Comparison of ENCODE assay signal across 21 cellular contexts in the genomic region with DNA sequence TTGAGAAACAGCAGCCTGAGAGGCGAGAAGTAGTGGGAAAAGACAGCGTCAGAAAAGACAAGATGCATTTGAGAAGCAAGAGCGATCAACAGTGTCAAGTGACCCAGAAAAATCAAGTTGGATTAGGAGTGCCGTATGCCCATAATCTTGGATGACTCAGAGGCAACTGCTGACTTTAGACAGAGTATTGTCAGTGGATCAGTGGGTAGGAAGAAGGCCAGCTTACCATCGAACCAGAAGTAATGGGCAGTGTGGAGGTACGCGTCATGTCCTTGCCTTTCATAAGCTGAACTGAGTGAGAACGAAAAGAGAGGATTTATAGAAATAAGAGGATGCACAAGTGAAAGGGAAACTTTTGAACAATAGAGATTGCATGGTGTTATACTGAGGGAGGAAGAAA.
"Had no signal": no experiment of that assay in that cellular context is flagged by ENCODE, and none has a peak within 500 bp of the region (broad histone marks: within the 10 kb centered on the region; RNA-seq: fewer than 3 reads in every experiment).

No MANE protein-coding gene starts in this region.

- H3K27ac Mint-ChIP-seq: activated CD4-positive, alpha-beta T cell treated with anti-CD3 and anti-CD28 coated beads for 36 hours; activated CD8-positive, alpha-beta memory T cell treated with anti-CD3 and anti-CD28 coated beads, Interleukin-2, amount 10 ng/mL, durations not matched to agents 7 days and 5 days; activated naive CD8-positive, alpha-beta T cell; mesothelial cell of epicardium; nephron; stimulated activated effector memory CD8-positive, alpha-beta T cell treated with anti-CD3 and anti-CD28 coated beads, Interleukin-12 subunit alpha, Interleukin-12 subunit beta, amount 100 ng/mL, for 72 hours; T-helper 1 cell treated with Interleukin-12 subunit alpha and Interleukin-12 subunit beta and Interleukin-4 antibody, amounts not matched to agents 30 μg/mL and 1 μg/mL, for 36 hours; WTC11 had no signal

- H3K9me3 Mint-ChIP-seq: mesothelial cell of epicardium; nephron; T-helper 1 cell treated with Interleukin-12 subunit alpha and Interleukin-12 subunit beta and Interleukin-4 antibody, amounts not matched to agents 30 μg/mL and 1 μg/mL, for 36 hours; WTC11 had no signal

- H3K9me3 ChIP-seq: prostate gland, right lobe of liver, thoracic aorta, upper lobe of right lung had no signal

- H3K4me1 Mint-ChIP-seq: activated CD4-positive, alpha-beta T cell treated with anti-CD3 and anti-CD28 coated beads for 36 hours; activated CD8-positive, alpha-beta memory T cell treated with anti-CD3 and anti-CD28 coated beads, Interleukin-2, amount 10 ng/mL, durations not matched to agents 7 days and 5 days; stimulated activated effector memory CD8-positive, alpha-beta T cell treated with anti-CD3 and anti-CD28 coated beads, Interleukin-12 subunit alpha, Interleukin-12 subunit beta, amount 100 ng/mL, for 72 hours had no signal

- H3K36me3 Mint-ChIP-seq: activated CD8-positive, alpha-beta memory T cell treated with anti-CD3 and anti-CD28 coated beads, Interleukin-2, amount 10 ng/mL, durations not matched to agents 7 days and 5 days; activated naive CD8-positive, alpha-beta T cell; mesothelial cell of epicardium; stimulated activated effector memory CD8-positive, alpha-beta T cell treated with anti-CD3 and anti-CD28 coated beads, Interleukin-12 subunit alpha, Interleukin-12 subunit beta, amount 100 ng/mL, for 72 hours; WTC11 had no signal

- DNase-seq: activated CD4-positive, alpha-beta T cell treated with anti-CD3 and anti-CD28 coated beads for 36 hours; activated CD4-positive, alpha-beta T cell treated with anti-CD3 and anti-CD28 coated beads, Interleukin-2, amount 50 U/mL, for 48 hours; activated CD8-positive, alpha-beta memory T cell treated with anti-CD3 and anti-CD28 coated beads, Interleukin-2, amount 10 ng/mL, durations not matched to agents 7 days and 5 days; dorsolateral prefrontal cortex; foreskin fibroblast; glutamatergic neuron; hypothalamus; right lobe of liver; stimulated activated CD4-positive, alpha-beta T cell treated with anti-CD3 and anti-CD28 coated beads, Interleukin-4, amount 100 ng/mL, for 24 hours; upper lobe of right lung had no signal

- H3K27me3 ChIP-seq: dorsolateral prefrontal cortex, right lobe of liver, upper lobe of right lung had no signal

- H3K27ac ChIP-seq: prostate gland, right lobe of liver, thoracic aorta, upper lobe of right lung had no signal

- H3K4me3 ChIP-seq: dorsolateral prefrontal cortex, lung, prostate gland, right lobe of liver, smooth muscle cell, thoracic aorta, upper lobe of right lung had no signal

- H3K4me3 Mint-ChIP-seq: activated CD4-positive, alpha-beta T cell treated with anti-CD3 and anti-CD28 coated beads for 36 hours; activated CD8-positive, alpha-beta memory T cell treated with anti-CD3 and anti-CD28 coated beads, Interleukin-2, amount 10 ng/mL, durations not matched to agents 7 days and 5 days; activated naive CD8-positive, alpha-beta T cell; mesothelial cell of epicardium; nephron; stimulated activated effector memory CD8-positive, alpha-beta T cell treated with anti-CD3 and anti-CD28 coated beads, Interleukin-12 subunit alpha, Interleukin-12 subunit beta, amount 100 ng/mL, for 72 hours; T-helper 1 cell treated with Interleukin-12 subunit alpha and Interleukin-12 subunit beta and Interleukin-4 antibody, amounts not matched to agents 30 μg/mL and 1 μg/mL, for 36 hours; WTC11 had no signal

- H3K27me3 Mint-ChIP-seq: activated CD4-positive, alpha-beta T cell treated with anti-CD3 and anti-CD28 coated beads for 36 hours; activated CD8-positive, alpha-beta memory T cell treated with anti-CD3 and anti-CD28 coated beads, Interleukin-2, amount 10 ng/mL, durations not matched to agents 7 days and 5 days; activated naive CD8-positive, alpha-beta T cell had no signal

- ATAC-seq: activated CD4-positive, alpha-beta T cell treated with anti-CD3 and anti-CD28 coated beads for 36 hours; activated CD8-positive, alpha-beta memory T cell treated with anti-CD3 and anti-CD28 coated beads, Interleukin-2, amount 10 ng/mL, durations not matched to agents 7 days and 5 days; left lobe of liver; right lobe of liver; stimulated activated effector memory CD8-positive, alpha-beta T cell treated with anti-CD3 and anti-CD28 coated beads, Interleukin-12 subunit alpha, Interleukin-12 subunit beta, amount 100 ng/mL, for 72 hours; upper lobe of right lung; WTC11 had no signal

- H3K36me3 ChIP-seq: prostate gland, right lobe of liver, thoracic aorta, upper lobe of right lung had no signal
